Comparison of ENCODE assay signal across 1 cellular context in genomic region chr7:105028004-105028403, GRCh38.
TF ChIP-seq lines count a peak whose summit lies in the region.

No MANE protein-coding gene starts in this region.

TF ChIP-seq in GM12878, 131 proteins besides CTCF, POLR2A, EP300 and RAD21 (continued from another document and continues in another):
- TF ChIP-seq YBX1 (IDR thresholded peaks at IDR 0.05) (no peak), NRF1 (conservative IDR thresholded peaks at IDR 0.05; ENCODE audit: low read depth, low read length) (no peak), ZNF384 (IDR thresholded peaks at IDR 0.05; ENCODE audit: borderline replicate concordance, low read depth, low read length) (peak; percentile 86), ESRRA (IDR thresholded peaks at IDR 0.05; ENCODE audit: low read length) (no peak), FOXK2 (IDR thresholded peaks at IDR 0.05) (no peak), EZH2 (IDR thresholded peaks at IDR 0.05; ENCODE audit: borderline replicate concordance, control insufficient read depth, low read depth, low read length) (no peak), ASH2L (IDR thresholded peaks at IDR 0.05; ENCODE audit: borderline replicate concordance, low read depth) (no peak), NR2C2 (IDR thresholded peaks at IDR 0.05; ENCODE audit: borderline replicate concordance, control insufficient read depth, insufficient read length, low read depth) (no peak), BCLAF1 (IDR thresholded peaks at IDR 0.05) (no peak), SREBF1 (IDR thresholded peaks at IDR 0.05; ENCODE audit: low read length) (no peak), E2F4 (IDR thresholded peaks at IDR 0.05; ENCODE audit: low read depth, low read length) (no peak), NBN (IDR thresholded peaks at IDR 0.05) (peak; percentile 54; the same call in 1 of the 2 replicates), FOXM1 (IDR thresholded peaks at IDR 0.05; ENCODE audit: low read depth, low read length) (no peak), E2F8 (IDR thresholded peaks at IDR 0.05; ENCODE audit: low read depth, partially characterized antibody) (no peak), ZNF24 (IDR thresholded peaks at IDR 0.05) (peak; percentile 33; the same call in 1 of the 2 replicates), BHLHE40 (IDR thresholded peaks at IDR 0.05; ENCODE audit: borderline replicate concordance in 1 of 2, low read depth in 2 of 2, low read length in 1 of 2) (no peak), PAX5 (IDR thresholded peaks at IDR 0.05; ENCODE audit: borderline replicate concordance, low read depth, low read length) (no peak), YY1 (IDR thresholded peaks at IDR 0.05; ENCODE audit: low read depth, low read length) (no peak), ATF7 (IDR thresholded peaks at IDR 0.05; ENCODE audit: low read depth) (peak; percentile 42; the same call in 1 of the 2 replicates), ZNF687 (IDR thresholded peaks at IDR 0.05) (no peak), ZBTB40 (IDR thresholded peaks at IDR 0.05; ENCODE audit: borderline replicate concordance) (no peak), STAT1 (conservative IDR thresholded peaks at IDR 0.05) (no peak), DPF2 (IDR thresholded peaks at IDR 0.05) (peak; percentile 37; the same call in 1 of the 2 replicates), CHD4 (IDR thresholded peaks at IDR 0.05) (no peak), CBFB (IDR thresholded peaks at IDR 0.05; ENCODE audit: low read depth) (no peak), BACH1 (IDR thresholded peaks at IDR 0.05; ENCODE audit: borderline replicate concordance) (no peak), ZBTB11 (CRISPR knock-in tag; IDR thresholded peaks at IDR 0.05) (no peak), MYC (IDR thresholded peaks at IDR 0.05; ENCODE audit: insufficient read depth, insufficient read length, insufficient replicate concordance, low read length, severe bottlenecking) (no peak), MTA2 (IDR thresholded peaks at IDR 0.05; ENCODE audit: low read depth) (peak; percentile 24; the same call in 1 of the 2 replicates), SUPT20H (IDR thresholded peaks at IDR 0.05; ENCODE audit: borderline replicate concordance, control insufficient read depth, low read depth, low read length) (no peak), CUX1 (IDR thresholded peaks at IDR 0.05; ENCODE audit: insufficient replicate concordance, low read depth, low read length) (no peak)
